In the genomic region with DNA sequence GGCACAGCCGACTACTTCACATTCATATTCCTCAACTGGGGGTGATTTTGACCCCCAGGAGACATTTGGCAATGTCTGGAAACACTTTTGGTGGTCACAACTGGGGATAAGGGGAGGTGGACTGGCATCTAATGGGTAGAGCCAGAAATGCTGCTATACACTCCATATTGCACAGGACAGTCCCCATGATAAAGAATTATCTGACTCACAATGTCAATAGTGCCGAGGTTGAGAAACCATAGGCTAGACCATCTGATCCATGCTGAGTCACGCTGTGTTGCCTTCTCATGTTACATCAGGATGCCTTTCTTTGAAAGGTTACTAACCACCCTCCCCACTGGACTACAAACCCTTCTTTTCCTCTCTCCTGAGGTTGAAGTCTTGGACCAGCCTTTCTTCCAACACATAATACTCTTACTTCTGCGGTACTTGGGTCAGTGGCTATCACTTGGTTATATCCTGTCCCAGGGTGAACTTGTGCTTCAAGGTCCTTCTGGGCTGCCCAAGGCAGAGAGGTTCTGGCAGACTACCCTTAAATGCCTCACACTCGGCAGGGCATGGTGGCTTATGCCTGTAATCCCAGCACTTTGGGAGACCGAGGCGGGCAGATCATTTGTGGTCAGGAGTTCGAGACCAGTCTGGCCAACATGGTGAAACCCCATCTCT, we compare ENCODE assay signal across 1 cellular context.
TF ChIP-seq lines count a peak whose summit lies in the region.

No MANE protein-coding gene starts in this region.

TF ChIP-seq in K562, 482 proteins besides CTCF, POLR2A, EP300 and RAD21 (continued from another document and continues in another):
- TF ChIP-seq, protein P1, sequence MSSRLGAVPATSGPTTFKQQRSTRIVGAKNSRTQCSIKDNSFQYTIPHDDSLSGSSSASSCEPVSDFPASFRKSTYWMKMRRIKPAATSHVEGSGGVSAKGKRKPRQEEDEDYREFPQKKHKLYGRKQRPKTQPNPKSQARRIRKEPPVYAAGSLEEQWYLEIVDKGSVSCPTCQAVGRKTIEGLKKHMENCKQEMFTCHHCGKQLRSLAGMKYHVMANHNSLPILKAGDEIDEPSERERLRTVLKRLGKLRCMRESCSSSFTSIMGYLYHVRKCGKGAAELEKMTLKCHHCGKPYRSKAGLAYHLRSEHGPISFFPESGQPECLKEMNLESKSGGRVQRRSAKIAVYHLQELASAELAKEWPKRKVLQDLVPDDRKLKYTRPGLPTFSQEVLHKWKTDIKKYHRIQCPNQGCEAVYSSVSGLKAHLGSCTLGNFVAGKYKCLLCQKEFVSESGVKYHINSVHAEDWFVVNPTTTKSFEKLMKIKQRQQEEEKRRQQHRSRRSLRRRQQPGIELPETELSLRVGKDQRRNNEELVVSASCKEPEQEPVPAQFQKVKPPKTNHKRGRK (tag; IDR thresholded peaks at IDR 0.05), result no peak
- peak; percentile 95 for TF ChIP-seq PHF21A (IDR thresholded peaks at IDR 0.05; ENCODE audit: borderline replicate concordance, low read depth)
- peak; percentile 98 for TF ChIP-seq FOXA1 (IDR thresholded peaks at IDR 0.05; ENCODE audit: borderline replicate concordance)
- TF ChIP-seq ZNF57 (CRISPR knock-in tag; IDR thresholded peaks at IDR 0.05), result no peak
- no peak for TF ChIP-seq ZNF431 (CRISPR knock-in tag; IDR thresholded peaks at IDR 0.05)
- TF ChIP-seq ZNF398 (CRISPR knock-in tag; IDR thresholded peaks at IDR 0.05), result no peak
- no peak for TF ChIP-seq VEZF1 (CRISPR knock-in tag; IDR thresholded peaks at IDR 0.05)
- no peak for TF ChIP-seq MTA2 (IDR thresholded peaks at IDR 0.05; ENCODE audit: low read depth)
- no peak for TF ChIP-seq GABPB2 (CRISPR knock-in tag; conservative IDR thresholded peaks at IDR 0.05)
- no peak for TF ChIP-seq RBM14 (IDR thresholded peaks at IDR 0.05; ENCODE audit: borderline replicate concordance, insufficient read depth, low read depth, low read length)
- TF ChIP-seq SP2 (IDR thresholded peaks at IDR 0.05; ENCODE audit: extremely low read depth, low read depth, low read length, poor library complexity, severe bottlenecking), result no peak
- peak; percentile 53; the same call in 1 of the 2 replicates for TF ChIP-seq TEAD4 (IDR thresholded peaks at IDR 0.05; ENCODE audit: low read length)
- TF ChIP-seq TEAD4 (CRISPR knock-in tag; IDR thresholded peaks at IDR 0.05; ENCODE audit: borderline replicate concordance), result no peak
- TF ChIP-seq, protein P2, sequence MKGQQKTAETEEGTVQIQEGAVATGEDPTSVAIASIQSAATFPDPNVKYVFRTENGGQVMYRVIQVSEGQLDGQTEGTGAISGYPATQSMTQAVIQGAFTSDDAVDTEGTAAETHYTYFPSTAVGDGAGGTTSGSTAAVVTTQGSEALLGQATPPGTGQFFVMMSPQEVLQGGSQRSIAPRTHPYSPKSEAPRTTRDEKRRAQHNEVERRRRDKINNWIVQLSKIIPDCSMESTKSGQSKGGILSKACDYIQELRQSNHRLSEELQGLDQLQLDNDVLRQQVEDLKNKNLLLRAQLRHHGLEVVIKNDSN (CRISPR knock-in tag; IDR thresholded peaks at IDR 0.05), result no peak
- TF ChIP-seq, protein P3, sequence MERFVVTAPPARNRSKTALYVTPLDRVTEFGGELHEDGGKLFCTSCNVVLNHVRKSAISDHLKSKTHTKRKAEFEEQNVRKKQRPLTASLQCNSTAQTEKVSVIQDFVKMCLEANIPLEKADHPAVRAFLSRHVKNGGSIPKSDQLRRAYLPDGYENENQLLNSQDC (CRISPR knock-in tag; IDR thresholded peaks at IDR 0.05), result no peak
- TF ChIP-seq THRAP3 (IDR thresholded peaks at IDR 0.05; ENCODE audit: borderline replicate concordance), result no peak
- TF ChIP-seq USF2 (CRISPR knock-in tag; IDR thresholded peaks at IDR 0.05), result no peak
- TF ChIP-seq SP1 (CRISPR knock-in tag; IDR thresholded peaks at IDR 0.05), result no peak
- 0 out of 2 replicates have a peak, but pooled peaks have one; percentile 37 for TF ChIP-seq NCOA1 (IDR thresholded peaks at IDR 0.05; ENCODE audit: low read depth)
- TF ChIP-seq ATF3 (IDR thresholded peaks at IDR 0.05), result peak; percentile 95
- TF ChIP-seq ATF3 (CRISPR knock-in tag; conservative IDR thresholded peaks at IDR 0.05), result peak; percentile 50; the same call in 1 of the 2 replicates
- no peak for TF ChIP-seq DLX4 (CRISPR knock-in tag; IDR thresholded peaks at IDR 0.05)
- TF ChIP-seq HNRNPK (IDR thresholded peaks at IDR 0.05; ENCODE audit: low read depth, low read length, poor library complexity, severe bottlenecking), result no peak
- TF ChIP-seq SMAD4 (CRISPR knock-in tag; conservative IDR thresholded peaks at IDR 0.05), result peak; percentile 86
- TF ChIP-seq ZC3H11A (IDR thresholded peaks at IDR 0.05; ENCODE audit: low read depth, low read length), result no peak
- no peak for TF ChIP-seq MYC (IDR thresholded peaks at IDR 0.05; ENCODE audit: low read depth, low read length)
- TF ChIP-seq MYC (CRISPR knock-in tag; IDR thresholded peaks at IDR 0.05; ENCODE audit: borderline replicate concordance, low read depth), result no peak
- TF ChIP-seq HDGF (IDR thresholded peaks at IDR 0.05), result no peak
- no peak for TF ChIP-seq OTX1 (CRISPR knock-in tag; IDR thresholded peaks at IDR 0.05)
- TF ChIP-seq NFATC3 (IDR thresholded peaks at IDR 0.05), result no peak
- TF ChIP-seq FOXM1 (IDR thresholded peaks at IDR 0.05; ENCODE audit: low read depth), result no peak
- no peak for TF ChIP-seq FOXM1 (CRISPR knock-in tag; IDR thresholded peaks at IDR 0.05; ENCODE audit: low read depth)
- no peak for TF ChIP-seq POLR2B (IDR thresholded peaks at IDR 0.05; ENCODE audit: low read depth, partially characterized antibody)
- TF ChIP-seq, protein P4, sequence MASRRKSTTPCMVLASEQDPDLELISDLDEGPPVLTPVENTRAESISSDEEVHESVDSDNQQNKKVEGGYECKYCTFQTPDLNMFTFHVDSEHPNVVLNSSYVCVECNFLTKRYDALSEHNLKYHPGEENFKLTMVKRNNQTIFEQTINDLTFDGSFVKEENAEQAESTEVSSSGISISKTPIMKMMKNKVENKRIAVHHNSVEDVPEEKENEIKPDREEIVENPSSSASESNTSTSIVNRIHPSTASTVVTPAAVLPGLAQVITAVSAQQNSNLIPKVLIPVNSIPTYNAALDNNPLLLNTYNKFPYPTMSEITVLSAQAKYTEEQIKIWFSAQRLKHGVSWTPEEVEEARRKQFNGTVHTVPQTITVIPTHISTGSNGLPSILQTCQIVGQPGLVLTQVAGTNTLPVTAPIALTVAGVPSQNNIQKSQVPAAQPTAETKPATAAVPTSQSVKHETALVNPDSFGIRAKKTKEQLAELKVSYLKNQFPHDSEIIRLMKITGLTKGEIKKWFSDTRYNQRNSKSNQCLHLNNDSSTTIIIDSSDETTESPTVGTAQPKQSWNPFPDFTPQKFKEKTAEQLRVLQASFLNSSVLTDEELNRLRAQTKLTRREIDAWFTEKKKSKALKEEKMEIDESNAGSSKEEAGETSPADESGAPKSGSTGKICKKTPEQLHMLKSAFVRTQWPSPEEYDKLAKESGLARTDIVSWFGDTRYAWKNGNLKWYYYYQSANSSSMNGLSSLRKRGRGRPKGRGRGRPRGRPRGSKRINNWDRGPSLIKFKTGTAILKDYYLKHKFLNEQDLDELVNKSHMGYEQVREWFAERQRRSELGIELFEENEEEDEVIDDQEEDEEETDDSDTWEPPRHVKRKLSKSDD (conservative IDR thresholded peaks at IDR 0.05; ENCODE audit: low read length), result no peak
- no peak for TF ChIP-seq NR2C2 (CRISPR knock-in tag; IDR thresholded peaks at IDR 0.05)
- peak; percentile 50; the same call in 1 of the 2 replicates for TF ChIP-seq NR2C2 (tag; IDR thresholded peaks at IDR 0.05)
- no peak for TF ChIP-seq ZNF165 (CRISPR knock-in tag; IDR thresholded peaks at IDR 0.05; ENCODE audit: borderline replicate concordance)
- TF ChIP-seq, protein P5, sequence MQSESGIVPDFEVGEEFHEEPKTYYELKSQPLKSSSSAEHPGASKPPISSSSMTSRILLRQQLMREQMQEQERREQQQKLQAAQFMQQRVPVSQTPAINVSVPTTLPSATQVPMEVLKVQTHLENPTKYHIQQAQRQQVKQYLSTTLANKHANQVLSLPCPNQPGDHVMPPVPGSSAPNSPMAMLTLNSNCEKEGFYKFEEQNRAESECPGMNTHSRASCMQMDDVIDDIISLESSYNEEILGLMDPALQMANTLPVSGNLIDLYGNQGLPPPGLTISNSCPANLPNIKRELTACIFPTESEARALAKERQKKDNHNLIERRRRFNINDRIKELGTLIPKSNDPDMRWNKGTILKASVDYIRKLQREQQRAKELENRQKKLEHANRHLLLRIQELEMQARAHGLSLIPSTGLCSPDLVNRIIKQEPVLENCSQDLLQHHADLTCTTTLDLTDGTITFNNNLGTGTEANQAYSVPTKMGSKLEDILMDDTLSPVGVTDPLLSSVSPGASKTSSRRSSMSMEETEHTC (IDR thresholded peaks at IDR 0.05), result 0 out of 2 replicates have a peak, but pooled peaks have one; percentile 51
- TF ChIP-seq CEBPB (tag; IDR thresholded peaks at IDR 0.05), result peak; percentile 98
- no peak for TF ChIP-seq PPARD (CRISPR knock-in tag; IDR thresholded peaks at IDR 0.05)
- TF ChIP-seq CTBP1 (IDR thresholded peaks at IDR 0.05; ENCODE audit: borderline replicate concordance), result peak; percentile 94
- no peak for TF ChIP-seq TBP (optimal IDR thresholded peaks at IDR 0.05; ENCODE audit: low read depth, low read length)
- no peak for TF ChIP-seq NFIX (CRISPR knock-in tag; IDR thresholded peaks at IDR 0.05; ENCODE audit: low read depth)
- TF ChIP-seq SRF (CRISPR knock-in tag; IDR thresholded peaks at IDR 0.05), result 0 out of 4 replicates have a peak, but pooled peaks of 1 of the 2 experiments have one; percentile 32
